In genomic region chr10:43679509-43679908, GRCh38 we compare ENCODE assay signal across 1 cellular context.
TF ChIP-seq lines count a peak whose summit lies in the region.

No MANE protein-coding gene starts in this region.

TF ChIP-seq in Ishikawa, 13 proteins besides CTCF, POLR2A, EP300 and RAD21 (continued from another document):
- TF ChIP-seq USF1 (IDR thresholded peaks at IDR 0.05), result no peak
- TF ChIP-seq FOXM1 (IDR thresholded peaks at IDR 0.05; ENCODE audit: borderline replicate concordance, low read depth), result no peak
- TF ChIP-seq YY1 (IDR thresholded peaks at IDR 0.05; ENCODE audit: low read depth), result no peak
